15 cellular contexts compared by ENCODE assay signal in genomic region chr22:38865201-38866023, GRCh38. TPM values are rescaled to one million over a fixed set of nuclear protein-coding genes. Genes with fewer than 3 reads are reported as not detected.
DNase-seq lines count a peak whose midpoint lies in the region; ATAC-seq and TF ChIP-seq lines count a peak whose summit lies in the region.
"Had no signal": no experiment of that assay in that cellular context is flagged by ENCODE, and none has a peak within 500 bp of the region (broad histone marks: within the 10 kb centered on the region; RNA-seq: fewer than 3 reads in every experiment).

No MANE protein-coding gene starts in this region.

- peak overlapping the region in 1 of 10 donors; percentile 16 for H3K4me3 ChIP-seq in heart right ventricle
- H3K4me3 ChIP-seq in rectal smooth muscle tissue (ENCODE audit: low read length) = no peak overlapping the region
- no peak overlapping the region for H3K4me3 ChIP-seq in lower leg skin (ENCODE audit: low read depth, poor library complexity, severe bottlenecking)

- H3K4me1 Mint-ChIP-seq in CD14-positive monocyte (peaks cover 26% of the 10 kb centered on the region), activated B cell treated with CpG ODN at 0.5 μM for 24 hours (peaks cover 24% of the 10 kb centered on the region)
- H3K4me1 Mint-ChIP-seq in stimulated activated memory B cell treated with anti-CD40 and anti-IgM and Interleukin-4, amounts not matched to agents 10 μg/mL and 1 μg/mL and 100 μg/mL, for 72 hours = peaks cover 62% of the 10 kb centered on the region

- no peaks in the 10 kb centered on the region for H3K9me3 ChIP-seq in heart right ventricle

- CTCF ChIA-PET in activated B cell treated with CpG ODN at 0.5 μM for 24 hours (lab: Charles Lee) = no interaction called here

- H3K36me3 Mint-ChIP-seq in CD14-positive monocyte (peaks cover 35 to 47% of the 10 kb centered on the region in 2 donors), activated B cell treated with CpG ODN at 0.5 μM for 24 hours (ENCODE audit: low read depth) (peaks cover 26% of the 10 kb centered on the region)
- peaks cover 34% of the 10 kb centered on the region for H3K36me3 Mint-ChIP-seq in stimulated activated memory B cell treated with anti-CD40 and anti-IgM and Interleukin-4, amounts not matched to agents 10 μg/mL and 1 μg/mL and 100 μg/mL, for 72 hours
- H3K36me3 Mint-ChIP-seq: CD4-positive, CD25-positive, alpha-beta regulatory T cell had no signal

- H3K27me3 Mint-ChIP-seq in CD14-positive monocyte (ENCODE audit: low read depth in 3 of 3) = peaks cover 0 to 3% (median 0%) of the 10 kb centered on the region in 3 donors
- H3K27me3 Mint-ChIP-seq in activated B cell treated with CpG ODN at 0.5 μM for 24 hours = no peaks in the 10 kb centered on the region
- H3K27me3 Mint-ChIP-seq in stimulated activated memory B cell treated with anti-CD40 and anti-IgM and Interleukin-4, amounts not matched to agents 10 μg/mL and 1 μg/mL and 100 μg/mL, for 72 hours = no peaks in the 10 kb centered on the region
- H3K27me3 Mint-ChIP-seq: CD4-positive, CD25-positive, alpha-beta regulatory T cell; stimulated activated naive CD8-positive, alpha-beta T cell treated with anti-CD3 and anti-CD28 coated beads, Interleukin-15, amount 100 ng/mL, for 72 hours had no signal

- H3K27ac ChIP-seq in heart right ventricle (peak overlapping the region; percentile 64 to 90 (median 82)), rectal smooth muscle tissue (ENCODE audit: low read depth, low read length) (peak overlapping the region; percentile 43)

- DNase-seq in CD14-positive monocyte (ENCODE audit: low spot score) (peak; percentile 38), activated B cell treated with CpG ODN at 0.5 μM for 24 hours (peak; percentile 6), heart right ventricle (no peak), lower leg skin (ENCODE audit: low spot score in 2 of 2) (no peak), cerebellum (ENCODE audit: low spot score) (no peak), EL (no peak)
- DNase-seq: CD4-positive, CD25-positive, alpha-beta regulatory T cell; hippocampal formation; NCI-H187 treated with DMSO at 0.1 percent for 48 hours; SHP77; stimulated activated CD4-positive, alpha-beta T cell treated with anti-CD3 and anti-CD28 coated beads, Interleukin-2, amount 100 ng/mL, for 48 hours had no signal

- ATAC-seq in activated B cell treated with CpG ODN at 0.5 μM for 24 hours (ENCODE audit: low read depth) (no peak), heart right ventricle (no peak)
- no peak for ATAC-seq in stimulated activated memory B cell treated with anti-CD40 and anti-IgM and Interleukin-4, amounts not matched to agents 10 μg/mL and 1 μg/mL and 100 μg/mL, for 72 hours
- ATAC-seq: stimulated activated naive CD8-positive, alpha-beta T cell treated with anti-CD3 and anti-CD28 coated beads, Interleukin-15, amount 100 ng/mL, for 72 hours had no signal

- H3K9me3 Mint-ChIP-seq in CD14-positive monocyte = no peaks in the 10 kb centered on the region
- H3K9me3 Mint-ChIP-seq in activated B cell treated with CpG ODN at 0.5 μM for 24 hours = no peaks in the 10 kb centered on the region
- no peaks in the 10 kb centered on the region for H3K9me3 Mint-ChIP-seq in stimulated activated memory B cell treated with anti-CD40 and anti-IgM and Interleukin-4, amounts not matched to agents 10 μg/mL and 1 μg/mL and 100 μg/mL, for 72 hours
- H3K9me3 Mint-ChIP-seq: CD4-positive, CD25-positive, alpha-beta regulatory T cell; mesothelial cell of epicardium; stimulated activated naive CD8-positive, alpha-beta T cell treated with anti-CD3 and anti-CD28 coated beads, Interleukin-15, amount 100 ng/mL, for 72 hours had no signal

- H3K27me3 ChIP-seq in heart right ventricle (no peaks in the 10 kb centered on the region), rectal smooth muscle tissue (ENCODE audit: control insufficient read depth, insufficient read depth, low read length) (no peaks in the 10 kb centered on the region)

- H3K4me1 ChIP-seq in heart right ventricle (peaks cover 30 to 94% (median 66%) of the 10 kb centered on the region in 9 donors), rectal smooth muscle tissue (ENCODE audit: control insufficient read depth, insufficient read depth, low read length) (peaks cover 32% of the 10 kb centered on the region)

- H3K36me3 ChIP-seq in heart right ventricle (peaks cover 0 to 54% (median 16%) of the 10 kb centered on the region in 9 donors), rectal smooth muscle tissue (ENCODE audit: control insufficient read depth, insufficient read depth, low read length) (no peaks in the 10 kb centered on the region)

- WGBS in heart right ventricle, 2 donors = 72 to 76% methylated on average over 20 of the region's 20 CpGs
- 77 to 79% methylated on average over 19 to 20 of the region's 20 CpGs for WGBS in lower leg skin, 2 donors

- intact Hi-C loops in CD14-positive monocyte (cut with micrococcal nuclease) (no loop called here), activated B cell treated with CpG ODN at 0.5 μM for 24 hours (cut with micrococcal nuclease) (no loop called here), heart right ventricle (cut with DNase I) (loop anchor here in 6 of 10 donors (5.0 to 10.0 kb wide), 8 partner anchors 91 to 449 kb away; partner anchors contain the start of gene RPL3 (in 1 of the 6)), lower leg skin (cut with DNase I; ENCODE audit: low total_unique reads) (loop anchor here (10.0 kb wide), 2 partner anchors 101 to 259 kb away; no protein-coding TSS in a partner anchor)

- TF ChIP-seq CTCF in CD14-positive monocyte (IDR thresholded peaks at IDR 0.05) = no peak
- TF ChIP-seq CTCF in activated B cell treated with CpG ODN at 0.5 μM for 24 hours (IDR thresholded peaks at IDR 0.05) = no peak
- no peak for TF ChIP-seq CTCF in heart right ventricle (IDR thresholded peaks at IDR 0.05)
- TF ChIP-seq CTCF in lower leg skin (IDR thresholded peaks at IDR 0.05) = no peak

- H3K27ac Mint-ChIP-seq in CD14-positive monocyte (peak overlapping the region in 2 of 7 donors; percentile 41 to 74), activated B cell treated with CpG ODN at 0.5 μM for 24 hours (no peak overlapping the region)
- H3K27ac Mint-ChIP-seq in stimulated activated memory B cell treated with anti-CD40 and anti-IgM and Interleukin-4, amounts not matched to agents 10 μg/mL and 1 μg/mL and 100 μg/mL, for 72 hours = no peak overlapping the region
- H3K27ac Mint-ChIP-seq: CD4-positive, CD25-positive, alpha-beta regulatory T cell; mesothelial cell of epicardium had no signal

- POLR2A ChIA-PET in activated B cell treated with CpG ODN at 0.5 μM for 24 hours (lab: Charles Lee) = no interaction called here

- H3K4me3 Mint-ChIP-seq in CD14-positive monocyte (no peak overlapping the region), activated B cell treated with CpG ODN at 0.5 μM for 24 hours (no peak overlapping the region)
- no peak overlapping the region for H3K4me3 Mint-ChIP-seq in stimulated activated memory B cell treated with anti-CD40 and anti-IgM and Interleukin-4, amounts not matched to agents 10 μg/mL and 1 μg/mL and 100 μg/mL, for 72 hours
- H3K4me3 Mint-ChIP-seq: CD4-positive, CD25-positive, alpha-beta regulatory T cell; mesothelial cell of epicardium; stimulated activated naive CD8-positive, alpha-beta T cell treated with anti-CD3 and anti-CD28 coated beads, Interleukin-15, amount 100 ng/mL, for 72 hours had no signal

- no peak overlapping the region for H3K9ac ChIP-seq in rectal smooth muscle tissue (ENCODE audit: low read length)

- TF ChIP-seq POLR2A in lower leg skin (IDR thresholded peaks at IDR 0.05) = no peak

RNA-seq across cellular contexts. Expression of gene CBX6, which starts 6.6 kb away (rescaled TPM):
- polyA plus RNA-seq in CD14-positive monocyte (1 to 10 TPM; 2.1 to 5.0 TPM), heart right ventricle (10 to 100 TPM; 17.4 to 23.9 TPM)
- total RNA-seq in activated B cell treated with CpG ODN at 0.5 μM for 24 hours (65.6 and 71.8 TPM in 2 replicates), heart right ventricle (10 to 100 TPM; 28.2 to 49.1 (median 37.3) TPM), lower leg skin (10 to 100 TPM in 2 of 4 donors, 1 to 10 TPM in 2; 5.1 to 20.0 (median 13.9) TPM), cerebellum (27.4 TPM)

RNA-seq across cellular contexts. Expression of gene NPTXR, which starts 21.6 kb away (rescaled TPM):
- polyA plus RNA-seq in CD14-positive monocyte (not detected), heart right ventricle (1 to 10 TPM; 8.6 to 9.2 TPM)
- total RNA-seq in activated B cell treated with CpG ODN at 0.5 μM for 24 hours (0.07 and 0.13 TPM in 2 replicates), heart right ventricle (10 to 100 TPM; 14.7 to 32.9 (median 24.0) TPM), lower leg skin (1 to 10 TPM in 2 of 4 donors, under 1 TPM in 2; 0.34 to 4.6 (median 1.7) TPM), cerebellum (8.7 TPM)

Comparison
In these comparisons a context has a peak if more than half of its experiments do, and no peak if none do; other contexts are left out.
1. DNase-seq: peak in CD14-positive monocyte (single experiment) and activated B cell treated with CpG ODN at 0.5 μM for 24 hours (single experiment); none in heart right ventricle (0 of 2), lower leg skin (0 of 2), cerebellum (single experiment) and EL (single experiment).
2. intact Hi-C loops: an anchor here in heart right ventricle (5.0 to 10.0 kb wide) and lower leg skin (10.0 kb wide); none called in CD14-positive monocyte and activated B cell treated with CpG ODN at 0.5 μM for 24 hours.